ENCODE assay signal across 11 cellular contexts in genomic region chr17:21463779-21464407, GRCh38.
DNase-seq lines count a peak whose midpoint lies in the region; TF ChIP-seq lines count a peak whose summit lies in the region.
"Had no signal": no experiment of that assay in that cellular context is flagged by ENCODE, and none has a peak within 500 bp of the region (broad histone marks: within the 10 kb centered on the region; RNA-seq: fewer than 3 reads in every experiment).

No MANE protein-coding gene starts in this region.

- H3K9ac ChIP-seq in endodermal cell (ENCODE audit: extremely low read depth, low read length, poor library complexity, severe bottlenecking) = no peak overlapping the region

- H3K27ac ChIP-seq in breast epithelium (no peak overlapping the region), endodermal cell (ENCODE audit: low read depth, low read length) (no peak overlapping the region), mesodermal cell (ENCODE audit: low read depth, low read length, severe bottlenecking) (no peak overlapping the region), testis (no peak overlapping the region)

- no TSS peak for BruUV-seq in MCF 10A (replicated peaks; lab: Mats Ljungman, UMichigan)

- peaks cover 0 to 19% of the 10 kb centered on the region in 2 donors for H3K27me3 ChIP-seq in breast epithelium
- H3K27me3 ChIP-seq in endodermal cell (ENCODE audit: control insufficient read depth, insufficient read depth, low read length, poor library complexity, severe bottlenecking) = no peaks in the 10 kb centered on the region
- no peaks in the 10 kb centered on the region for H3K27me3 ChIP-seq in testis

- H3K4me1 ChIP-seq in breast epithelium (no peaks in the 10 kb centered on the region), endodermal cell (ENCODE audit: control insufficient read depth, insufficient read depth, low read length) (no peaks in the 10 kb centered on the region), mesodermal cell (ENCODE audit: control insufficient read depth, insufficient read depth, low read length, poor library complexity, severe bottlenecking) (peaks cover 6% of the 10 kb centered on the region), testis (peaks cover 10% of the 10 kb centered on the region)

- H3K36me3 ChIP-seq in breast epithelium = no peaks in the 10 kb centered on the region
- H3K36me3 ChIP-seq in endodermal cell (ENCODE audit: control insufficient read depth, insufficient read depth, low read length) = no peaks in the 10 kb centered on the region
- H3K36me3 ChIP-seq in mesodermal cell (ENCODE audit: control insufficient read depth, insufficient read depth, low read length) = no peaks in the 10 kb centered on the region
- no peaks in the 10 kb centered on the region for H3K36me3 ChIP-seq in testis (ENCODE audit: low read depth, missing control alignments)

- intact Hi-C loops in breast epithelium (cut with DNase I; ENCODE audit: low total_unique reads) = no loop called here
- intact Hi-C loops in MCF 10A (cut with micrococcal nuclease) = no loop called here
- intact Hi-C loops in testis (cut with DNase I; ENCODE audit: low total_unique reads) = no loop called here

- H3K36me3 Mint-ChIP-seq in MCF 10A (ENCODE audit: insufficient read depth, unreplicated experiment) (no peaks in the 10 kb centered on the region), endodermal cell (ENCODE audit: low read depth) (no peaks in the 10 kb centered on the region)

- CTCF ChIA-PET in MCF 10A (lab: Yijun Ruan, JAX) = interaction anchor here (0.7 kb wide), 1 partner anchor 50 kb away, joined by 4 read pairs; no protein-coding TSS in a partner anchor

- H3K9me3 Mint-ChIP-seq in MCF 10A (ENCODE audit: unreplicated experiment) = no peaks in the 10 kb centered on the region
- peaks cover 9% of the 10 kb centered on the region for H3K9me3 Mint-ChIP-seq in endodermal cell

- WGBS in endodermal cell (ENCODE audit: insufficient coverage in 1 of 2, insufficient read length in 1 of 2), 2 experiments = 31 to 35% methylated on average over 15 to 48 of the region's 48 CpGs
- WGBS in mesodermal cell (ENCODE audit: insufficient coverage in 2 of 2), 2 experiments = 11 to 13% methylated on average over 34 to 42 of the region's 48 CpGs
- 5 to 8% methylated on average over 16 to 48 of the region's 48 CpGs for WGBS in testis, 2 donors

- H3K4me3 ChIP-seq in breast epithelium (peak overlapping the region in 2 of 3 donors; percentile 11 to 41), endodermal cell (ENCODE audit: low read length) (no peak overlapping the region), mesodermal cell (ENCODE audit: extremely low read depth, insufficient read depth, low read length, poor library complexity, severe bottlenecking) (peak overlapping the region; percentile 18), testis (peak overlapping the region; percentile 13 to 43)
- H3K4me3 ChIP-seq: K562 had no signal

- TF ChIP-seq POLR2A in breast epithelium (IDR thresholded peaks at IDR 0.05) (no peak), testis (IDR thresholded peaks at IDR 0.05) (no peak)

- DNase-seq in breast epithelium (ENCODE audit: low spot score in 2 of 2) (no peak), MCF 10A (ENCODE audit: unreplicated experiment) (no peak), endodermal cell (peak; percentile 89), testis (peak; percentile 22), SW480 (ENCODE audit: low spot score) (no peak), SK-N-DZ (ENCODE audit: low spot score) (no peak)
- DNase-seq in stimulated activated CD4-positive, alpha-beta T cell treated with anti-CD3 and anti-CD28 coated beads, Interleukin-1b, Interleukin-23, amount 100 ng/mL, for 48 hours = no peak
- DNase-seq: HCEC 1CT, NCI-H1694 treated with DMSO at 0.1 percent for 48 hours had no signal

- TF ChIP-seq CTCF in breast epithelium (IDR thresholded peaks at IDR 0.05) = no peak
- TF ChIP-seq CTCF in MCF 10A (IDR thresholded peaks at IDR 0.05; ENCODE audit: unreplicated experiment) = no peak
- TF ChIP-seq CTCF in endodermal cell (conservative IDR thresholded peaks at IDR 0.05) = no peak
- no peak for TF ChIP-seq CTCF in testis (IDR thresholded peaks at IDR 0.05)

- H3K4me3 Mint-ChIP-seq in MCF 10A (ENCODE audit: unreplicated experiment) (no peak overlapping the region), endodermal cell (peak overlapping the region; percentile 55)

- H3K27me3 Mint-ChIP-seq in MCF 10A (ENCODE audit: insufficient read depth, unreplicated experiment) = peaks cover 62% of the 10 kb centered on the region
- H3K27me3 Mint-ChIP-seq in endodermal cell (ENCODE audit: insufficient read depth) = peaks cover 56% of the 10 kb centered on the region

- H3K4me1 Mint-ChIP-seq in MCF 10A (ENCODE audit: insufficient read depth, unreplicated experiment) (no peaks in the 10 kb centered on the region), endodermal cell (peaks cover 11% of the 10 kb centered on the region)

- H3K9me3 ChIP-seq in breast epithelium (no peaks in the 10 kb centered on the region), endodermal cell (ENCODE audit: control insufficient read depth, low read length) (peaks cover 1% of the 10 kb centered on the region), mesodermal cell (ENCODE audit: control insufficient read depth, low read length) (no peaks in the 10 kb centered on the region), testis (no peaks in the 10 kb centered on the region)

- H3K27ac Mint-ChIP-seq in MCF 10A (ENCODE audit: low read depth, unreplicated experiment) (no peak overlapping the region), endodermal cell (no peak overlapping the region)

- POLR2A ChIA-PET in MCF 10A (lab: Yijun Ruan, JAX) = no interaction called here

Comparison
In these comparisons a context has a peak if more than half of its experiments do, and no peak if none do; other contexts are left out.
1. DNase-seq: peak in endodermal cell (single experiment) and testis (single experiment); none in breast epithelium (0 of 2), MCF 10A (single experiment), stimulated activated CD4-positive, alpha-beta T cell treated with anti-CD3 and anti-CD28 coated beads, Interleukin-1b, Interleukin-23, amount 100 ng/mL, for 48 hours (single experiment), SW480 (single experiment) and SK-N-DZ (single experiment).